30 cellular contexts compared by ENCODE assay signal in the genomic region with DNA sequence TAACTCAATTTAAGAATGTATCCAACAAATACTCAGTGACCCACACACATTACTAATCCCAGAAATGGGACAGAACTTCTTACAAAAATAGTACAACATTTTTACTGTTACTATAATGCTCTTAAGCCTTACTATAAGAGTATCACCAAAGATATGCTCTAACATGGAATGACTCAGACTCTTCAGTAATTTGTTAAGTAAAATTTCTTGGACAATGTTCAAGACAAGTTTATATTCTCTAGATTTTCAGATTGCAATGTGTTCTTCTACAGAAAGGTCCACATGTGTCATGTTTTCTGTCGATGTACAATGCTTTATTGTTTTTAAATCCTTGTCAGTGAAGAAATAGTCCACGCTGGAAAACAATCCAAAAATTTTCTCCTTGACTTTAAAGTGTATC.
"Had no signal": no experiment of that assay in that cellular context is flagged by ENCODE, and none has a peak within 500 bp of the region (broad histone marks: within the 10 kb centered on the region; RNA-seq: fewer than 3 reads in every experiment).

No MANE protein-coding gene starts in this region.

- H3K36me3 Mint-ChIP-seq: immature natural killer cell; natural killer cell treated with Interleukin-12 subunit alpha and Interleukin-12 subunit beta and Interleukin-15 and Interleukin-18, amount 100 ng/mL, for 72 hours had no signal

- FAIRE-seq: frontal cortex, keratinocyte, pancreas, small intestine had no signal

- H3K27me3 Mint-ChIP-seq: dendritic cell treated with granulocyte-macrophage colony-stimulating factor and Interleukin-4, amounts not matched to agents 40 ng/mL and 50 ng/mL, for 4 days had no signal

- H3K4me3 ChIP-seq: colonic mucosa, lung, mucosa of descending colon, pancreas, right lobe of liver, suprapubic skin, transverse colon, upper lobe of right lung, uterus had no signal

- H3K27me3 ChIP-seq: colonic mucosa, neutrophil, pancreas, right lobe of liver, suprapubic skin, transverse colon, upper lobe of right lung, uterus had no signal

- H3K4me1 Mint-ChIP-seq: endodermal cell; immature natural killer cell; naive B cell; neural crest cell; stimulated activated naive CD8-positive, alpha-beta T cell treated with anti-CD3 and anti-CD28 coated beads, Interleukin-15, amount 100 ng/mL, for 72 hours had no signal

- DNase-seq: colonic mucosa; effector CD8-positive, alpha-beta T cell; endodermal cell; hypothalamus; immature natural killer cell; mesenchymal stem cell; mucosa of descending colon; naive B cell; pancreas; right lobe of liver; small intestine; stimulated activated CD4-positive, alpha-beta T cell treated with anti-CD3 and anti-CD28 coated beads, Interleukin-15, amount 100 ng/mL, for 24 hours; stimulated activated CD4-positive, alpha-beta T cell treated with anti-CD3 and anti-CD28 coated beads, Interleukin-4, amount 100 ng/mL, for 1 hour; stimulated activated CD8-positive, alpha-beta memory T cell treated with anti-CD3 and anti-CD28 coated beads, Interleukin-4, amount 100 ng/mL, for 48 hours; stimulated activated naive CD4-positive, alpha-beta T cell; stimulated activated naive CD8-positive, alpha-beta T cell treated with anti-CD3 and anti-CD28 coated beads, Interleukin-15, amount 100 ng/mL, for 72 hours; transverse colon; upper lobe of right lung; uterus had no signal

- ATAC-seq: esophagus mucosa; mucosa of descending colon; natural killer cell treated with Interleukin-12 subunit alpha and Interleukin-12 subunit beta and Interleukin-15 and Interleukin-18, amount 100 ng/mL, for 72 hours; pancreas; right lobe of liver; stimulated activated naive CD8-positive, alpha-beta T cell treated with anti-CD3 and anti-CD28 coated beads, Interleukin-15, amount 100 ng/mL, for 72 hours; upper lobe of right lung had no signal

- H3K27ac ChIP-seq: colonic mucosa, epithelial cell of prostate, neutrophil, pancreas, right lobe of liver, suprapubic skin, transverse colon, upper lobe of right lung, uterus had no signal

- H3K9me3 Mint-ChIP-seq: dendritic cell treated with granulocyte-macrophage colony-stimulating factor and Interleukin-4, amounts not matched to agents 40 ng/mL and 50 ng/mL, for 4 days had no signal

- H3K4me1 ChIP-seq: colonic mucosa, pancreas, right lobe of liver, suprapubic skin, transverse colon, upper lobe of right lung, uterus had no signal

- H3K36me3 ChIP-seq: colonic mucosa, neutrophil, pancreas, right lobe of liver, suprapubic skin, transverse colon, upper lobe of right lung, uterus had no signal

- H3K9me3 ChIP-seq: colonic mucosa, mucosa of descending colon, neutrophil, pancreas, right lobe of liver, suprapubic skin, transverse colon, upper lobe of right lung, uterus had no signal

- H3K27ac Mint-ChIP-seq: dendritic cell treated with granulocyte-macrophage colony-stimulating factor and Interleukin-4, amounts not matched to agents 40 ng/mL and 50 ng/mL, for 4 days; endodermal cell; immature natural killer cell; mesothelial cell of epicardium; naive B cell; natural killer cell treated with Interleukin-12 subunit alpha and Interleukin-12 subunit beta and Interleukin-15 and Interleukin-18, amount 100 ng/mL, for 72 hours; stimulated activated naive CD8-positive, alpha-beta T cell treated with anti-CD3 and anti-CD28 coated beads, Interleukin-15, amount 100 ng/mL, for 72 hours had no signal

- H3K4me3 Mint-ChIP-seq: dendritic cell treated with granulocyte-macrophage colony-stimulating factor and Interleukin-4, amounts not matched to agents 40 ng/mL and 50 ng/mL, for 4 days; endodermal cell; immature natural killer cell; mesothelial cell of epicardium; naive B cell; natural killer cell treated with Interleukin-12 subunit alpha and Interleukin-12 subunit beta and Interleukin-15 and Interleukin-18, amount 100 ng/mL, for 72 hours; neural crest cell; stimulated activated naive CD8-positive, alpha-beta T cell treated with anti-CD3 and anti-CD28 coated beads, Interleukin-15, amount 100 ng/mL, for 72 hours had no signal
